Comparison of ENCODE assay signal across 23 cellular contexts in the genomic region with DNA sequence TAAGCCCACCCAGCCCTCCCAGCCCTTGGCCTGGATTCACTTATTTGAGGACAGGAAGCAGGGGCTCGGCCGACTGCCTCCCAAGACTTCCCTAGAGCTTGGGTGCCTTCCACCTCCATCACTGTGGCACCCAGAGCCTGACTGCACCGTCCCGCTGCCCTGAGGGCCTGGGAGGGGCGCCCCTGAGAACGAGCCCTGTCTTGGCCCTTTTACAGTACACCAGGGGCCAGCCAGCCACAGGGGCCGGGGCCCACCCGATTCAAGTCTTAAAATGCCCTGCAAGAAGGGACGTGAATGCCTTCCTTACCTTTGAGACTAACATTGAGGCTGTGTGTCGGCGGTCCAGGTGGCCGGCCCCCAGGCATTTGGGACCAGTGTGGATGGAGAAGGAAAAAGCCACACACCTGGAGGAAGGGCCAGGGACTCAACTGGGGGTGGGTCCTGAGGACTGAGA. TPM values are rescaled to one million over a fixed set of nuclear protein-coding genes. Genes with fewer than 3 reads are reported as not detected.
DNase-seq lines count a peak whose midpoint lies in the region; ATAC-seq, FAIRE-seq and TF ChIP-seq lines count a peak whose summit lies in the region.
"Had no signal": no experiment of that assay in that cellular context is flagged by ENCODE, and none has a peak within 500 bp of the region (broad histone marks: within the 10 kb centered on the region; RNA-seq: fewer than 3 reads in every experiment).

No MANE protein-coding gene starts in this region.

- no peak for TF ChIP-seq CTCF in CD8-positive, alpha-beta T cell (IDR thresholded peaks at IDR 0.05)
- TF ChIP-seq CTCF in K562 (IDR thresholded peaks at IDR 0.05 in 2 of 3, conservative IDR thresholded peaks at IDR 0.05 in 1 of 3; ENCODE audit: insufficient read depth in 2 of 3, low read depth in 1 of 3, low read length in 3 of 3) (no peak), neural crest cell (conservative IDR thresholded peaks at IDR 0.05) (no peak)

- POLR2A ChIA-PET in activated CD4-positive, alpha-beta T cell treated with anti-CD3 and anti-CD28 coated beads, Interleukin-2, amount 10 ng/mL, durations not matched to agents 7 days and 5 days (lab: Charles Lee) = no interaction called here
- POLR2A ChIA-PET in CD8-positive, alpha-beta T cell (lab: Charles Lee) = interaction anchor here (4.3 to 11.6 kb wide), 2 partner anchors 13 to 20 kb away, joined by 49 to 490 read pairs; partner anchors contain the start of gene FAM78A
- POLR2A ChIA-PET in K562 (lab: Yijun Ruan, JAX) = interaction anchor here (0.8 to 17.3 kb wide), 6 partner anchors 10 to 237 kb away, joined by 3 to 338 read pairs (median 28); partner anchors contain the start of gene FAM78A

- H3K4me2 ChIP-seq in K562 (ENCODE audit: insufficient read depth, low read length) = no peak overlapping the region

- peak overlapping the region in 1 of 2 experiments; percentile 13; a peak in 1 of 4 replicates for H3K9ac ChIP-seq in K562 (ENCODE audit: insufficient read depth in 1 of 2, low read depth in 2 of 2, low read length in 2 of 2)

- peaks cover 60% of the 10 kb centered on the region for H3K36me3 Mint-ChIP-seq in activated CD4-positive, alpha-beta T cell treated with anti-CD3 and anti-CD28 coated beads, Interleukin-2, amount 10 ng/mL, durations not matched to agents 7 days and 5 days (ENCODE audit: low read depth)
- peaks cover 54% of the 10 kb centered on the region for H3K36me3 Mint-ChIP-seq in CD8-positive, alpha-beta T cell
- no peaks in the 10 kb centered on the region for H3K36me3 Mint-ChIP-seq in neural crest cell (ENCODE audit: low read depth)

- no peak for TF ChIP-seq POLR2A in K562 (conservative IDR thresholded peaks at IDR 0.05)

- no TSS peak for BruUV-seq in K562 (replicated peaks; lab: Mats Ljungman, UMichigan)

- no peak for FAIRE-seq in K562 (lab: Jason Lieb, UNC)
- FAIRE-seq: A204.1, GM12878 had no signal

- peak overlapping the region; percentile 8 for H3K27ac ChIP-seq in CD8-positive, alpha-beta T cell (ENCODE audit: low read depth, low read length)
- H3K27ac ChIP-seq in K562 (ENCODE audit: extremely low read depth, low read depth, low read length) = no peak overlapping the region
- H3K27ac ChIP-seq: suprapubic skin, WERI-Rb-1 had no signal

- peaks cover 91% of the 10 kb centered on the region for H3K4me1 ChIP-seq in CD8-positive, alpha-beta T cell (ENCODE audit: insufficient read depth, low read length)
- H3K4me1 ChIP-seq in K562 (replicated peaks in 1 of 2; ENCODE audit: control insufficient read depth in 2 of 2, insufficient read depth in 2 of 2, low read length in 2 of 2) = peaks cover 12 to 37% of the 10 kb centered on the region in 2 experiments

- peaks cover 16% of the 10 kb centered on the region; the same call in 1 of the 3 replicates for H3K79me2 ChIP-seq in K562 (ENCODE audit: control insufficient read depth, insufficient read depth, low read length)

- no peak overlapping the region for H3K4me3 ChIP-seq in CD8-positive, alpha-beta T cell (ENCODE audit: low read depth, low read length)
- no peak overlapping the region for H3K4me3 ChIP-seq in K562
- H3K4me3 ChIP-seq: GM12878, suprapubic skin had no signal

- CTCF ChIA-PET in activated CD4-positive, alpha-beta T cell treated with anti-CD3 and anti-CD28 coated beads, Interleukin-2, amount 10 ng/mL, durations not matched to agents 7 days and 5 days (lab: Charles Lee) = interaction anchor here (7.3 kb wide), 1 partner anchor 13 kb away, joined by 74 read pairs; the partner anchor contains the start of gene FAM78A
- CTCF ChIA-PET in CD8-positive, alpha-beta T cell (lab: Charles Lee) = interaction anchor here (0.9 to 1.1 kb wide), 2 partner anchors 12 to 15 kb away, joined by 3 to 4 read pairs; no protein-coding TSS in a partner anchor
- CTCF ChIA-PET in K562 (lab: Yijun Ruan, JAX; ENCODE audit: low intra/inter-chr PET ratio) = no interaction called here

- in situ Hi-C loops in K562 (cut with MboI) = no loop called here

- no peak overlapping the region for H2AFZ ChIP-seq in K562 (ENCODE audit: low read depth, low read length)

- H4K20me1 ChIP-seq in K562 (replicated peaks; ENCODE audit: control insufficient read depth, insufficient read depth, low read length) = peaks cover 7% of the 10 kb centered on the region; the same call in 1 of the 2 replicates

- DNase-seq in activated CD4-positive, alpha-beta T cell treated with anti-CD3 and anti-CD28 coated beads, Interleukin-2, amount 10 ng/mL, durations not matched to agents 7 days and 5 days = no peak
- DNase-seq in activated CD4-positive, alpha-beta T cell treated with anti-CD3 and anti-CD28 coated beads, Interleukin-2, amount 50 U/mL, for 1 hour = no peak
- peak in 1 of 7 experiments; percentile 14 for DNase-seq in CD8-positive, alpha-beta T cell
- DNase-seq in K562 (ENCODE audit: extremely low read depth in 1 of 4, low spot score in 3 of 4) = peak in 3 of 4 experiments; percentile 16 to 60 (median 48)
- no peak for DNase-seq in neural crest cell (ENCODE audit: low read depth, low spot score)
- no peak for DNase-seq in retina
- no peak for DNase-seq in HK-2 (ENCODE audit: unreplicated experiment)
- DNase-seq: activated gamma-delta T cell; C1 segment of cervical spinal cord; kidney glomerular epithelial cell; mesenchymal stem cell; NCI-H1694; SHP77; stimulated activated CD4-positive, alpha-beta T cell treated with anti-CD3 and anti-CD28 coated beads, Interleukin-12 subunit alpha, Interleukin-12 subunit beta, amount 100 ng/mL, for 4 hours; stimulated activated CD8-positive, alpha-beta memory T cell treated with anti-CD3 and anti-CD28 coated beads, Interleukin-4, amount 100 ng/mL, for 48 hours; WERI-Rb-1 had no signal

- H3K27ac Mint-ChIP-seq in activated CD4-positive, alpha-beta T cell treated with anti-CD3 and anti-CD28 coated beads, Interleukin-2, amount 10 ng/mL, durations not matched to agents 7 days and 5 days = peak overlapping the region; percentile 50
- no peak overlapping the region for H3K27ac Mint-ChIP-seq in CD8-positive, alpha-beta T cell
- peak overlapping the region; percentile 19 for H3K27ac Mint-ChIP-seq in neural crest cell (ENCODE audit: unreplicated experiment)

- no peaks in the 10 kb centered on the region for H3K27me3 Mint-ChIP-seq in activated CD4-positive, alpha-beta T cell treated with anti-CD3 and anti-CD28 coated beads, Interleukin-2, amount 10 ng/mL, durations not matched to agents 7 days and 5 days
- no peaks in the 10 kb centered on the region for H3K27me3 Mint-ChIP-seq in CD8-positive, alpha-beta T cell (ENCODE audit: low read depth)
- no peaks in the 10 kb centered on the region for H3K27me3 Mint-ChIP-seq in neural crest cell (ENCODE audit: low read depth)

- H3K36me3 ChIP-seq in CD8-positive, alpha-beta T cell (ENCODE audit: insufficient read depth, low read length) = peaks cover 29% of the 10 kb centered on the region
- H3K36me3 ChIP-seq in K562 (ENCODE audit: control insufficient read depth, insufficient read depth, low read length) = peaks cover 63% of the 10 kb centered on the region

- H3K27me3 ChIP-seq in CD8-positive, alpha-beta T cell (ENCODE audit: insufficient read depth, low read length) = no peaks in the 10 kb centered on the region
- H3K27me3 ChIP-seq in K562 (ENCODE audit: control insufficient read depth in 2 of 2, insufficient read depth in 2 of 2, low read length in 2 of 2) = peaks cover 0 to 9% of the 10 kb centered on the region in 2 experiments; a peak in 1 of 5 replicates
- H3K27me3 ChIP-seq: suprapubic skin had no signal

- intact Hi-C loops in CD8-positive, alpha-beta T cell (cut with DNase I, micrococcal nuclease) = loop anchor here (5.0 to 10.0 kb wide), 3 partner anchors 138 to 1095 kb away; partner anchors contain the start of genes POMT1 (in 1 of the 2) and SETX (in 1 of the 2)
- intact Hi-C loops in K562 (cut with micrococcal nuclease) = no loop called here

- peaks cover 81% of the 10 kb centered on the region for H3K4me1 Mint-ChIP-seq in activated CD4-positive, alpha-beta T cell treated with anti-CD3 and anti-CD28 coated beads, Interleukin-2, amount 10 ng/mL, durations not matched to agents 7 days and 5 days
- H3K4me1 Mint-ChIP-seq in CD8-positive, alpha-beta T cell (ENCODE audit: low read depth) = peaks cover 74% of the 10 kb centered on the region
- H3K4me1 Mint-ChIP-seq in neural crest cell = peaks cover 9% of the 10 kb centered on the region

- H3K9me1 ChIP-seq in K562 (ENCODE audit: control insufficient read depth, insufficient read depth, low read length) = peaks cover 9% of the 10 kb centered on the region

- no peak for ATAC-seq in CD8-positive, alpha-beta T cell
- ATAC-seq in K562 (no peak), GM18519 (IDR thresholded peaks at IDR 0.05; ENCODE audit: low FRiP score, unreplicated experiment) (no peak)
- ATAC-seq: GM12878, HCT116 had no signal

- no peak for TF ChIP-seq RAD21 in K562 (CRISPR knock-in tag; conservative IDR thresholded peaks at IDR 0.05 in 1 of 2, IDR thresholded peaks at IDR 0.05 in 1 of 2)

- WGBS in K562 (ENCODE audit: insufficient coverage, low coverage, missing lambda C conversion rate) = 72% methylated on average over 12 of the region's 12 CpGs

- no peaks in the 10 kb centered on the region for H3K9me3 Mint-ChIP-seq in activated CD4-positive, alpha-beta T cell treated with anti-CD3 and anti-CD28 coated beads, Interleukin-2, amount 10 ng/mL, durations not matched to agents 7 days and 5 days
- no peaks in the 10 kb centered on the region for H3K9me3 Mint-ChIP-seq in CD8-positive, alpha-beta T cell
- no peaks in the 10 kb centered on the region for H3K9me3 Mint-ChIP-seq in neural crest cell

- no peaks in the 10 kb centered on the region for H3K9me3 ChIP-seq in CD8-positive, alpha-beta T cell (ENCODE audit: low read length)
- no peaks in the 10 kb centered on the region for H3K9me3 ChIP-seq in K562 (replicated peaks; ENCODE audit: control insufficient read depth, insufficient read depth, low read depth, low read length)
- H3K9me3 ChIP-seq: suprapubic skin had no signal

- H3K4me3 Mint-ChIP-seq in activated CD4-positive, alpha-beta T cell treated with anti-CD3 and anti-CD28 coated beads, Interleukin-2, amount 10 ng/mL, durations not matched to agents 7 days and 5 days = no peak overlapping the region
- no peak overlapping the region for H3K4me3 Mint-ChIP-seq in CD8-positive, alpha-beta T cell
- H3K4me3 Mint-ChIP-seq in neural crest cell = no peak overlapping the region

- no peak for TF ChIP-seq EP300 in K562 (IDR thresholded peaks at IDR 0.05; ENCODE audit: low read length)

RNA-seq across cellular contexts. Expression of gene FAM78A, which starts 16.9 kb away (rescaled TPM):
- 100 to 1,000 TPM; 118 to 128 TPM for total RNA-seq in activated CD4-positive, alpha-beta T cell treated with anti-CD3 and anti-CD28 coated beads, Interleukin-2, amount 10 ng/mL, durations not matched to agents 7 days and 5 days
- total RNA-seq in CD8-positive, alpha-beta T cell = 10 to 100 TPM; 44.0 to 44.2 TPM
- 38.6 and 86.5 TPM in 2 replicates for total RNA-seq in K562 (2011; cell fraction: chromatin; rRNA removed; ENCODE audit: low replicate concordance)
- 61.2 and 70.5 TPM in 2 replicates for total RNA-seq in K562 (2011; cell fraction: nucleolus; rRNA removed)
- 59.7 and 74.0 TPM in 2 replicates for total RNA-seq in K562 (2011; cell fraction: nucleoplasm; rRNA removed)
- total RNA-seq in K562 (2014; rRNA removed) = 55.5 and 85.8 TPM in 2 replicates
- total RNA-seq in K562 (2014; rRNA removed; fragmentation: Illumina TruSeq; extraction: Trizol) = 23.7 and 28.6 TPM in 2 replicates
- 55.6 and 55.9 TPM in 2 replicates for total RNA-seq in K562 (2015; rRNA removed; fragmentation: Illumina TruSeq; extraction: Trizol)
- 103 and 105 TPM in 2 replicates for total RNA-seq in K562 (2021)
- polyA plus RNA-seq in K562 (2011; rRNA removed) = 29.9 and 50.1 TPM in 2 replicates
- polyA plus RNA-seq in K562 (2011; cell fraction: cytosol; rRNA removed) = 60.0 and 102 TPM in 2 replicates
- 43.9 and 60.4 TPM in 2 replicates for polyA plus RNA-seq in K562 (2011; cell fraction: nucleus; rRNA removed)
- 66.9 and 81.0 TPM in 2 replicates for polyA plus RNA-seq in K562 (2012)
- 65.0 and 68.7 TPM in 2 replicates for polyA plus RNA-seq in K562 (2014; fragmentation: Illumina TruSeq; extraction: Trizol)
- polyA plus RNA-seq in K562 (2014; fragmentation: Nextera tagmentation; extraction: Ambion mirVana) = 1 to 10 TPM in 1 of 2 experiments, under 1 TPM in 1; 0.56 to 1.2 TPM
- 55.2 and 59.6 TPM in 2 replicates for polyA plus RNA-seq in K562 (2014; rRNA removed)
- polyA minus RNA-seq in K562 (2011; rRNA and poly(A)+ RNA removed) = 23.2 and 33.4 TPM in 2 replicates
- 57.5 and 69.4 TPM in 2 replicates for polyA minus RNA-seq in K562 (2011; cell fraction: cytosol; rRNA and poly(A)+ RNA removed)
- 13.3 and 20.8 TPM in 2 replicates for polyA minus RNA-seq in K562 (2011; cell fraction: nucleus; rRNA and poly(A)+ RNA removed)
- total RNA-seq in neural crest cell = 3.8 and 4.4 TPM in 2 replicates

RNA-seq across cellular contexts. Expression of gene PLPP7, which starts 30.1 kb away (rescaled TPM):
- under 1 TPM in 1 of 2 experiments, not detected in 1; 0.21 TPM for total RNA-seq in activated CD4-positive, alpha-beta T cell treated with anti-CD3 and anti-CD28 coated beads, Interleukin-2, amount 10 ng/mL, durations not matched to agents 7 days and 5 days
- total RNA-seq in CD8-positive, alpha-beta T cell = not detected
- 0.49 TPM in 1 of 2 replicates, not detected in the other for total RNA-seq in K562 (2011; cell fraction: chromatin; rRNA removed; ENCODE audit: low replicate concordance)
- total RNA-seq in K562 (2011; cell fraction: nucleolus; rRNA removed) = 1.1 and 1.2 TPM in 2 replicates
- 0.66 and 0.99 TPM in 2 replicates for total RNA-seq in K562 (2011; cell fraction: nucleoplasm; rRNA removed)
- total RNA-seq in K562 (2014; rRNA removed) (0.23 and 0.65 TPM in 2 replicates), K562 (2014; rRNA removed; fragmentation: Illumina TruSeq; extraction: Trizol) (not detected in 2 replicates), K562 (2015; rRNA removed; fragmentation: Illumina TruSeq; extraction: Trizol) (0.18 and 0.30 TPM in 2 replicates), K562 (2021) (0.56 and 0.93 TPM in 2 replicates), neural crest cell (5.8 and 6.9 TPM in 2 replicates)
- polyA plus RNA-seq in K562 (2011; rRNA removed) (0.18 and 0.41 TPM in 2 replicates), K562 (2014; fragmentation: Illumina TruSeq; extraction: Trizol) (0.09 and 0.37 TPM in 2 replicates), K562 (2014; fragmentation: Nextera tagmentation; extraction: Ambion mirVana) (not detected), K562 (2014; rRNA removed) (0.86 TPM in 1 of 2 replicates, not detected in the other)
- polyA plus RNA-seq in K562 (2011; cell fraction: cytosol; rRNA removed) = 0.48 and 0.50 TPM in 2 replicates
- 0.68 and 0.87 TPM in 2 replicates for polyA plus RNA-seq in K562 (2011; cell fraction: nucleus; rRNA removed)
- polyA plus RNA-seq in K562 (2012) = 0.64 and 1.3 TPM in 2 replicates
- polyA minus RNA-seq in K562 (2011; rRNA and poly(A)+ RNA removed) = 0.09 and 0.11 TPM in 2 replicates
- not detected in 2 replicates for polyA minus RNA-seq in K562 (2011; cell fraction: cytosol; rRNA and poly(A)+ RNA removed)
- 0.13 and 1.00 TPM in 2 replicates for polyA minus RNA-seq in K562 (2011; cell fraction: nucleus; rRNA and poly(A)+ RNA removed)
- total RNA-seq: MCF 10A; T-helper 1 cell treated with Interleukin-12 subunit alpha and Interleukin-12 subunit beta and Interleukin-4 antibody, amounts not matched to agents 30 ng/mL and 1 ng/mL, for 36 hours had no signal

Comparison
In these comparisons a context has a peak if more than half of its experiments do, and no peak if none do; other contexts are left out.
1. DNase-seq: peak in K562 (3 of 4); none in activated CD4-positive, alpha-beta T cell treated with anti-CD3 and anti-CD28 coated beads, Interleukin-2, amount 10 ng/mL, durations not matched to agents 7 days and 5 days (single experiment), activated CD4-positive, alpha-beta T cell treated with anti-CD3 and anti-CD28 coated beads, Interleukin-2, amount 50 U/mL, for 1 hour (single experiment), neural crest cell (single experiment), retina (single experiment) and HK-2 (single experiment).